ENCODE assay signal across 37 cellular contexts in genomic region chr11:64602466-64603070, GRCh38. TPM values are rescaled to one million over a fixed set of nuclear protein-coding genes. Genes with fewer than 3 reads are reported as not detected.
"Had no signal": no experiment of that assay in that cellular context is flagged by ENCODE, and none has a peak within 500 bp of the region (broad histone marks: within the 10 kb centered on the region; RNA-seq: fewer than 3 reads in every experiment).

No MANE protein-coding gene starts in this region.

- H2AFZ ChIP-seq: hepatocyte, neural progenitor cell had no signal

- H3K9ac ChIP-seq: neural progenitor cell had no signal

- H3K4me2 ChIP-seq: hepatocyte, neural progenitor cell, smooth muscle cell had no signal

- H3K4me1 ChIP-seq: colonic mucosa, foreskin keratinocyte, psoas muscle had no signal

- H3K27me3 ChIP-seq: colonic mucosa, hepatocyte, neural progenitor cell had no signal

- H3K79me2 ChIP-seq: hepatocyte had no signal

- H3K9me3 ChIP-seq: colonic mucosa, esophagus muscularis mucosa, gastroesophageal sphincter, heart left ventricle, psoas muscle, suprapubic skin had no signal

- H3K4me3 ChIP-seq: colonic mucosa, esophagus muscularis mucosa, gastroesophageal sphincter, heart left ventricle, hepatocyte, neural progenitor cell, psoas muscle, smooth muscle cell, suprapubic skin had no signal

- H3K36me3 ChIP-seq: colonic mucosa, esophagus muscularis mucosa, gastroesophageal sphincter, heart left ventricle, neural progenitor cell, suprapubic skin had no signal

- H3K27ac ChIP-seq: colonic mucosa, esophagus muscularis mucosa, foreskin keratinocyte, gastroesophageal sphincter, heart left ventricle, hepatocyte, neural progenitor cell, psoas muscle, suprapubic skin had no signal

- FAIRE-seq: endothelial cell of umbilical vein, islet of Langerhans had no signal

- DNase-seq: central memory CD4-positive, alpha-beta T cell; colonic mucosa; effector CD8-positive, alpha-beta T cell; endodermal cell; foreskin keratinocyte; kidney glomerular epithelial cell; mesendoderm; midbrain; naive thymus-derived CD4-positive, alpha-beta T cell; nucleus accumbens; stimulated activated CD4-positive, alpha-beta T cell treated with anti-CD3 and anti-CD28 coated beads, Interleukin-12 subunit alpha, Interleukin-12 subunit beta, amount 100 ng/mL, for 4 hours; stimulated activated CD4-positive, alpha-beta T cell treated with anti-CD3 and anti-CD28 coated beads, Interleukin-1b, Interleukin-23, amount 100 ng/mL, for 48 hours; stimulated activated CD4-positive, alpha-beta T cell treated with anti-CD3 and anti-CD28 coated beads, Interleukin-4, amount 100 ng/mL, for 1 hour; stimulated activated CD8-positive, alpha-beta memory T cell treated with anti-CD3 and anti-CD28 coated beads, Interleukin-4, amount 100 ng/mL, for 48 hours; stimulated activated naive CD4-positive, alpha-beta T cell; stimulated activated naive CD8-positive, alpha-beta T cell treated with anti-CD3 and anti-CD28 coated beads, Interleukin-15, amount 100 ng/mL, for 72 hours had no signal

- ATAC-seq: foreskin keratinocyte; gastroesophageal sphincter; heart left ventricle; naive thymus-derived CD4-positive, alpha-beta T cell; psoas muscle; sciatic nerve; stimulated activated naive CD8-positive, alpha-beta T cell treated with anti-CD3 and anti-CD28 coated beads, Interleukin-15, amount 100 ng/mL, for 72 hours had no signal

RNA-seq across cellular contexts. Expression of gene SLC22A12, which starts 11.5 kb away (rescaled TPM):
- total RNA-seq: cerebellum; colonic mucosa; endodermal cell; endothelial cell of umbilical vein; epithelial cell of proximal tubule; esophagus muscularis mucosa; fibroblast of lung; foreskin keratinocyte; gastroesophageal sphincter; heart left ventricle; hepatocyte; lower leg skin; lung microvascular endothelial cell; mucosa of gallbladder; naive thymus-derived CD4-positive, alpha-beta T cell; osteocyte; psoas muscle; renal cortical epithelial cell; sciatic nerve; smooth muscle cell; suprapubic skin; urinary bladder had no signal
- polyA plus RNA-seq: endothelial cell of umbilical vein; fibroblast of lung; foreskin keratinocyte; heart left ventricle; naive thymus-derived CD4-positive, alpha-beta T cell; psoas muscle; smooth muscle cell; thymus; urinary bladder had no signal

RNA-seq across cellular contexts. Expression of gene SLC22A11, which starts 46.8 kb away (rescaled TPM):
- total RNA-seq: cerebellum; colonic mucosa; endodermal cell; endothelial cell of umbilical vein; esophagus muscularis mucosa; fibroblast of lung; foreskin keratinocyte; gastroesophageal sphincter; heart left ventricle; lung microvascular endothelial cell; naive thymus-derived CD4-positive, alpha-beta T cell; osteocyte; psoas muscle; renal cortical epithelial cell; sciatic nerve; smooth muscle cell; suprapubic skin; urinary bladder had no signal
- polyA plus RNA-seq: endothelial cell of umbilical vein; fibroblast of lung; foreskin keratinocyte; heart left ventricle; naive thymus-derived CD4-positive, alpha-beta T cell; psoas muscle; smooth muscle cell had no signal
